8 cellular contexts compared by ENCODE assay signal in the genomic region with DNA sequence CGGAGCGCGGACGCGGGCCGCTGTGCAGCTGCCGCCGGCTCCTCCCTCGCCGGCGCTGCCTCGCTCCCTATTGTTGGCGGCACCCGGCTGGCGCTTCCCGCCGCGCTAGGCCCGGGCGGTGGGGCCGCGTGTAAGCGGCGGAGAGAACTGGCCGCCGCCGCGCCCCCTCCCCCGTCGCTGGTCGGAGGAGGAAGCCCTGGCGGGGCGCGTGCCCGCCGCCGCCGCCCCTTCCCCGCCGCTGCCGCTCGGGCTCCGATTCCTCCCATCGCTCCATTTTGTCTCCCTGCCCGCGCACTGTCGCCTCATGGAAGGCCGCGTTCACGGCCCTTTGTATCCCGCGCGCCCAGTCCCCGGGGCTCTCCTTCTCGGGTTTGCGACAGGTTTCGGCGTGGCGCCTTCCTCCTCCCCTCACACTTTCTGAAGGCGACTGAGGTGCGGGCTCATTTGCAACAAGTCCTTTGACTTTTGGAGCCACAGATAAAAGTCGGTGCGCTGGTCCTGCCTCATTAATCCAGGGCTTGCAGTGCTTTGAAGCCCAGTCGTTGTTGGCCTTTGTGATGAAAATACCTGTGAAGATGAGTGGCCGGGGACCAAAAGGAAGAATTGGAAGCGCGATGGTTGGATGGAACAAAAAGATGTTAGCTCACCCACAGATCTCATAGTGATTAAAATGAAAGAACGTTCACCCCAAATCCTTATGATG. TPM values are rescaled to one million over a fixed set of nuclear protein-coding genes. Genes with fewer than 3 reads are reported as not detected.
A peak's percentile ranks its signal among the peaks of the same experiment; 100 is the strongest.
DNase-seq lines count a peak whose midpoint lies in the region; ATAC-seq and TF ChIP-seq lines count a peak whose summit lies in the region.

No MANE protein-coding gene starts in this region.

- H3K4me3 ChIP-seq in AG04450 (ENCODE audit: low read depth, low read length) (peak overlapping the region; percentile 80), fibroblast of lung (replicated peaks in 1 of 4; ENCODE audit: control extremely low read depth in 1 of 4, insufficient read depth in 1 of 4, low read depth in 3 of 4, low read length in 4 of 4) (peak overlapping the region; percentile 79 to 94 (median 91))

- peak overlapping the region; percentile 93 for H3K9ac ChIP-seq in fibroblast of lung (ENCODE audit: insufficient read depth, low read length)

- no peaks in the 10 kb centered on the region for H3K36me3 Mint-ChIP-seq in natural killer cell
- peaks cover 36% of the 10 kb centered on the region for H3K36me3 Mint-ChIP-seq in stimulated activated naive CD8-positive, alpha-beta T cell treated with anti-CD3 and anti-CD28 coated beads, Interleukin-15, Interleukin-2, amounts not matched to agents 100 ng/mL and 50 ng/mL, for 24 hours (ENCODE audit: low read depth)

- H3K27ac ChIP-seq in AG04450 (ENCODE audit: low read depth, low read length), result peak overlapping the region; percentile 52
- H3K27ac ChIP-seq in fibroblast of lung (ENCODE audit: insufficient read depth, low read length), result peak overlapping the region; percentile 91

- peak overlapping the region; percentile 100 for H3K4me3 Mint-ChIP-seq in natural killer cell
- H3K4me3 Mint-ChIP-seq in stimulated activated naive CD8-positive, alpha-beta T cell treated with anti-CD3 and anti-CD28 coated beads, Interleukin-15, Interleukin-2, amounts not matched to agents 100 ng/mL and 50 ng/mL, for 24 hours, result peak overlapping the region; percentile 100

- H3K4me1 ChIP-seq in fibroblast of lung (ENCODE audit: control insufficient read depth, extremely low read depth, insufficient read depth, low read length), result peaks cover 2% of the 10 kb centered on the region

- no peaks in the 10 kb centered on the region for H3K9me3 Mint-ChIP-seq in natural killer cell
- no peaks in the 10 kb centered on the region for H3K9me3 Mint-ChIP-seq in stimulated activated naive CD8-positive, alpha-beta T cell treated with anti-CD3 and anti-CD28 coated beads, Interleukin-15, Interleukin-2, amounts not matched to agents 100 ng/mL and 50 ng/mL, for 24 hours

- peak overlapping the region; percentile 89 for H3K4me2 ChIP-seq in fibroblast of lung (ENCODE audit: extremely low read depth, insufficient read depth, low read length)

- no peaks in the 10 kb centered on the region for H3K36me3 ChIP-seq in fibroblast of lung (ENCODE audit: control insufficient read depth, insufficient read depth, low read length)

- H3K27ac Mint-ChIP-seq in natural killer cell, result peak overlapping the region; percentile 96 to 98
- peak overlapping the region; percentile 100 for H3K27ac Mint-ChIP-seq in stimulated activated naive CD8-positive, alpha-beta T cell treated with anti-CD3 and anti-CD28 coated beads, Interleukin-15, Interleukin-2, amounts not matched to agents 100 ng/mL and 50 ng/mL, for 24 hours

- intact Hi-C loops in natural killer cell (cut with micrococcal nuclease), result loop anchor here (1.0 kb wide), 2 partner anchors 14 to 345 kb away; a partner anchor contains a TSS

- no peak for TF ChIP-seq CTCF in AG04450 (IDR thresholded peaks at IDR 0.05; ENCODE audit: low read depth, low read length)
- TF ChIP-seq CTCF in fibroblast of lung (conservative IDR thresholded peaks at IDR 0.05 in 1 of 2, IDR thresholded peaks at IDR 0.05 in 1 of 2; ENCODE audit: low read depth in 1 of 2, low read length in 2 of 2), result no peak
- no peak for TF ChIP-seq CTCF in natural killer cell (IDR thresholded peaks at IDR 0.05)

- POLR2A ChIA-PET in AG04450 (lab: Yijun Ruan, JAX), result no interaction called here

- no peaks in the 10 kb centered on the region for H3K27me3 Mint-ChIP-seq in natural killer cell (ENCODE audit: low read depth in 2 of 2)
- no peaks in the 10 kb centered on the region for H3K27me3 Mint-ChIP-seq in stimulated activated naive CD8-positive, alpha-beta T cell treated with anti-CD3 and anti-CD28 coated beads, Interleukin-15, Interleukin-2, amounts not matched to agents 100 ng/mL and 50 ng/mL, for 24 hours

- peaks cover 55% of the 10 kb centered on the region for H3K79me2 ChIP-seq in fibroblast of lung (ENCODE audit: control insufficient read depth, insufficient read depth, low read length)

- DNase-seq in AG04450 (ENCODE audit: low read depth, low spot score) (no peak), NCI-H774 (lab: John Stamatoyannopoulos, UW) (peak; percentile 61), fibroblast of lung (ENCODE audit: low read depth in 2 of 2) (peak; percentile 24 to 51), natural killer cell (peak; percentile 48)
- DNase-seq in activated T-helper 1 cell treated with anti-CD3 and anti-CD28 coated beads, Interleukin-2, amount 50 U/mL, for 16 hours (ENCODE audit: low read depth in 1 of 2, low spot score in 1 of 2), result peak; percentile 22 to 26

- CTCF ChIA-PET in AG04450 (lab: Charles Lee), result no interaction called here

- H3K9me3 ChIP-seq in AG04450 (ENCODE audit: control insufficient read depth, insufficient read depth, low read length) (no peaks in the 10 kb centered on the region), fibroblast of lung (ENCODE audit: control insufficient read depth, insufficient read depth, low read depth, low read length) (no peaks in the 10 kb centered on the region)

- H3K4me1 Mint-ChIP-seq in natural killer cell, result peaks cover 40 to 48% of the 10 kb centered on the region in 2 donors
- H3K4me1 Mint-ChIP-seq in stimulated activated naive CD8-positive, alpha-beta T cell treated with anti-CD3 and anti-CD28 coated beads, Interleukin-15, Interleukin-2, amounts not matched to agents 100 ng/mL and 50 ng/mL, for 24 hours (ENCODE audit: low read depth), result peaks cover 52% of the 10 kb centered on the region

- peak overlapping the region; percentile 32 for H2AFZ ChIP-seq in fibroblast of lung (ENCODE audit: low read length)

- H3K27me3 ChIP-seq in AG04450 (ENCODE audit: control insufficient read depth, insufficient read depth, low read length), result no peaks in the 10 kb centered on the region
- H3K27me3 ChIP-seq in fibroblast of lung (ENCODE audit: control insufficient read depth, insufficient read depth, low read length), result no peaks in the 10 kb centered on the region

- no peaks in the 10 kb centered on the region for H4K20me1 ChIP-seq in fibroblast of lung (ENCODE audit: control insufficient read depth, extremely low read depth, insufficient read depth, low read length)

- ATAC-seq in GM18858 (IDR thresholded peaks at IDR 0.05; ENCODE audit: unreplicated experiment) (peak; percentile 12), HG03095 (IDR thresholded peaks at IDR 0.05; ENCODE audit: unreplicated experiment) (peak; percentile 21), natural killer cell (peak; percentile 34 to 55 (median 45))

RNA-seq across cellular contexts. Expression of a gene that starts 0.7 kb away (rescaled TPM):
- polyA plus RNA-seq in AG04450 (2011; rRNA removed) (42.8 and 49.5 TPM in 2 replicates), fibroblast of lung (43.2 and 54.4 TPM in 2 replicates)
- polyA minus RNA-seq in AG04450 (2011; rRNA and poly(A)+ RNA removed), result 49.8 and 50.8 TPM in 2 replicates
- total RNA-seq in fibroblast of lung (18.0 and 29.3 TPM in 2 replicates), natural killer cell (10 to 100 TPM; 88.5 to 99.4 (median 95.4) TPM)
- polyA plus RNA-seq in fibroblast of lung (2012), result 51.6 and 54.9 TPM in 2 replicates
- 18.1 and 32.9 TPM in 2 replicates for polyA minus RNA-seq in fibroblast of lung (ENCODE audit: low replicate concordance)
